In the genomic region with DNA sequence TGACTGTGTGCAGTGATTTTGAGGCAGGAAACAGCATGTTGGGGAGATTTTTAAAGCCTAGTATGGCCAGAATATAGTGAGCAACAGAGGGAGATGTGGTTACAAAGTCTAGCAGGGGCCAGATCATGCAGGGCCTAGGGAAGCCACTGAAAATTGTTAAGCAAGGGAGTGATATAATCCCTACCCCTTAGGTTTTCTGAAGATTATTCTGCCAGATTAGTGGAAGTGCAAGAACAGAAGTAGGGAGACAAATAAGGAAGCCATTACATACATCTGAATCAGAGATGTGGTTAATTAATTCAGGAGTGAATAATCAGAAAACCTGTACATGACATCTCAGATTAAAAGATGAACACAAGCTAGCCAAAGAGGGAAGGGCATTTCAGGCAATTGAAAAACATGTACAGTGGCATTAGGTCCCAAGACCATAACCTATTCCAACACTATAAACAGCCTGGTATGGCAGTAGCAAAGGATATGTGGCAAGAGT, we compare ENCODE assay signal across 1 cellular context.
TF ChIP-seq lines count a peak whose summit lies in the region.

No MANE protein-coding gene starts in this region.

TF ChIP-seq in HCT116, 20 proteins besides CTCF, POLR2A, EP300 and RAD21 (continued from another document):
- TF ChIP-seq, protein P1, sequence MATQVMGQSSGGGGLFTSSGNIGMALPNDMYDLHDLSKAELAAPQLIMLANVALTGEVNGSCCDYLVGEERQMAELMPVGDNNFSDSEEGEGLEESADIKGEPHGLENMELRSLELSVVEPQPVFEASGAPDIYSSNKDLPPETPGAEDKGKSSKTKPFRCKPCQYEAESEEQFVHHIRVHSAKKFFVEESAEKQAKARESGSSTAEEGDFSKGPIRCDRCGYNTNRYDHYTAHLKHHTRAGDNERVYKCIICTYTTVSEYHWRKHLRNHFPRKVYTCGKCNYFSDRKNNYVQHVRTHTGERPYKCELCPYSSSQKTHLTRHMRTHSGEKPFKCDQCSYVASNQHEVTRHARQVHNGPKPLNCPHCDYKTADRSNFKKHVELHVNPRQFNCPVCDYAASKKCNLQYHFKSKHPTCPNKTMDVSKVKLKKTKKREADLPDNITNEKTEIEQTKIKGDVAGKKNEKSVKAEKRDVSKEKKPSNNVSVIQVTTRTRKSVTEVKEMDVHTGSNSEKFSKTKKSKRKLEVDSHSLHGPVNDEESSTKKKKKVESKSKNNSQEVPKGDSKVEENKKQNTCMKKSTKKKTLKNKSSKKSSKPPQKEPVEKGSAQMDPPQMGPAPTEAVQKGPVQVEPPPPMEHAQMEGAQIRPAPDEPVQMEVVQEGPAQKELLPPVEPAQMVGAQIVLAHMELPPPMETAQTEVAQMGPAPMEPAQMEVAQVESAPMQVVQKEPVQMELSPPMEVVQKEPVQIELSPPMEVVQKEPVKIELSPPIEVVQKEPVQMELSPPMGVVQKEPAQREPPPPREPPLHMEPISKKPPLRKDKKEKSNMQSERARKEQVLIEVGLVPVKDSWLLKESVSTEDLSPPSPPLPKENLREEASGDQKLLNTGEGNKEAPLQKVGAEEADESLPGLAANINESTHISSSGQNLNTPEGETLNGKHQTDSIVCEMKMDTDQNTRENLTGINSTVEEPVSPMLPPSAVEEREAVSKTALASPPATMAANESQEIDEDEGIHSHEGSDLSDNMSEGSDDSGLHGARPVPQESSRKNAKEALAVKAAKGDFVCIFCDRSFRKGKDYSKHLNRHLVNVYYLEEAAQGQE (IDR thresholded peaks at IDR 0.05; ENCODE audit: low read depth) = no peak
- TF ChIP-seq CEBPB (IDR thresholded peaks at IDR 0.05; ENCODE audit: low read depth) = no peak
- TF ChIP-seq, protein P2, sequence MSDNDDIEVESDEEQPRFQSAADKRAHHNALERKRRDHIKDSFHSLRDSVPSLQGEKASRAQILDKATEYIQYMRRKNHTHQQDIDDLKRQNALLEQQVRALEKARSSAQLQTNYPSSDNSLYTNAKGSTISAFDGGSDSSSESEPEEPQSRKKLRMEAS (IDR thresholded peaks at IDR 0.05) = no peak
- no peak for TF ChIP-seq EZH2 (IDR thresholded peaks at IDR 0.05)
- TF ChIP-seq, protein P3, sequence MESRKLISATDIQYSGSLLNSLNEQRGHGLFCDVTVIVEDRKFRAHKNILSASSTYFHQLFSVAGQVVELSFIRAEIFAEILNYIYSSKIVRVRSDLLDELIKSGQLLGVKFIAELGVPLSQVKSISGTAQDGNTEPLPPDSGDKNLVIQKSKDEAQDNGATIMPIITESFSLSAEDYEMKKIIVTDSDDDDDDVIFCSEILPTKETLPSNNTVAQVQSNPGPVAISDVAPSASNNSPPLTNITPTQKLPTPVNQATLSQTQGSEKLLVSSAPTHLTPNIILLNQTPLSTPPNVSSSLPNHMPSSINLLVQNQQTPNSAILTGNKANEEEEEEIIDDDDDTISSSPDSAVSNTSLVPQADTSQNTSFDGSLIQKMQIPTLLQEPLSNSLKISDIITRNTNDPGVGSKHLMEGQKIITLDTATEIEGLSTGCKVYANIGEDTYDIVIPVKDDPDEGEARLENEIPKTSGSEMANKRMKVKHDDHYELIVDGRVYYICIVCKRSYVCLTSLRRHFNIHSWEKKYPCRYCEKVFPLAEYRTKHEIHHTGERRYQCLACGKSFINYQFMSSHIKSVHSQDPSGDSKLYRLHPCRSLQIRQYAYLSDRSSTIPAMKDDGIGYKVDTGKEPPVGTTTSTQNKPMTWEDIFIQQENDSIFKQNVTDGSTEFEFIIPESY (IDR thresholded peaks at IDR 0.05; ENCODE audit: extremely low read depth, insufficient replicate concordance, low read length) = no peak
- no peak for TF ChIP-seq SRF (IDR thresholded peaks at IDR 0.05; ENCODE audit: low read depth)
- no peak for TF ChIP-seq POLR2AphosphoS5 (IDR thresholded peaks at IDR 0.05; ENCODE audit: low read depth, low read length)
- TF ChIP-seq TCF7L2 (IDR thresholded peaks at IDR 0.05; ENCODE audit: borderline replicate concordance, extremely low read depth, insufficient read depth, insufficient read length) = no peak
- no peak for TF ChIP-seq SIN3A (IDR thresholded peaks at IDR 0.05; ENCODE audit: low read depth)
TF ChIP-seq in HCT116: peak in this region for 0.
